In genomic region chr14:75240781-75241180, GRCh38 we compare ENCODE assay signal across 29 cellular contexts. TPM values are rescaled to one million over a fixed set of nuclear protein-coding genes. Genes with fewer than 3 reads are reported as not detected.
DNase-seq lines count a peak whose midpoint lies in the region; ATAC-seq, FAIRE-seq and TF ChIP-seq lines count a peak whose summit lies in the region.
"Had no signal": no experiment of that assay in that cellular context is flagged by ENCODE, and none has a peak within 500 bp of the region (broad histone marks: within the 10 kb centered on the region; RNA-seq: fewer than 3 reads in every experiment).

No MANE protein-coding gene starts in this region.

- H3K79me1 ChIP-seq in neuronal stem cell (ENCODE audit: low read depth, low read length): no peaks in the 10 kb centered on the region

- no peak overlapping the region for H3K27ac ChIP-seq in neuronal stem cell (replicated peaks; ENCODE audit: low read length)
- H3K27ac ChIP-seq in small intestine (ENCODE audit: low read depth in 1 of 2, low read length in 1 of 2): no peak overlapping the region
- H3K27ac ChIP-seq in testis: no peak overlapping the region
- H3K27ac ChIP-seq in SJCRH30: no peak overlapping the region

- H2BK120ac ChIP-seq in neuronal stem cell (ENCODE audit: low read depth, low read length): no peak overlapping the region

- no peak overlapping the region for H3K4me2 ChIP-seq in neuronal stem cell (ENCODE audit: insufficient read depth, low read length, poor library complexity, severe bottlenecking)
- H3K4me2 ChIP-seq: SK-N-SH had no signal

- H2AFZ ChIP-seq in neuronal stem cell (ENCODE audit: low read length): no peak overlapping the region

- no CpG with 5 or more reads among the region's 6 CpGs for WGBS in neuronal stem cell (ENCODE audit: extremely low coverage in 2 of 2, insufficient read length in 2 of 2, insufficient replicate concordance in 1 of 2), 2 donors
- WGBS in small intestine, 3 donors: 69 to 87% (median 72%) methylated on average over 6 of the region's 6 CpGs
- 93 to 95% methylated on average over 6 of the region's 6 CpGs for WGBS in testis, 2 donors

- intact Hi-C loops in testis (cut with DNase I; ENCODE audit: low total_unique reads): no loop called here

- H2BK12ac ChIP-seq in neuronal stem cell (ENCODE audit: low read length): no peak overlapping the region

- no peak overlapping the region for H3K14ac ChIP-seq in neuronal stem cell (ENCODE audit: low read length)

- peak; percentile 38 for DNase-seq in MV-4-11 (lab: John Stamatoyannopoulos, UW)
- DNase-seq in neuronal stem cell (ENCODE audit: low spot score): no peak
- DNase-seq in small intestine: peak; percentile 52
- DNase-seq in NCI-H1436 treated with DMSO at 0.1 percent for 48 hours (lab: John Stamatoyannopoulos, UW): no peak
- no peak for DNase-seq in testis
- DNase-seq in cortex of kidney (lab: John Stamatoyannopoulos, UW): no peak
- DNase-seq in SJCRH30: no peak
- DNase-seq: 8988T, ACHN, Calu3, DMS79 treated with DMSO at 0.1 percent for 48 hours, GF-D8, IMR-90, KG1, MG63, NCI-H1048, NCI-H1417, NCI-H1694 treated with DMSO at 0.1 percent for 48 hours, NCI-H2081 treated with DMSO at 0.1 percent for 48 hours, NCI-H2171, NCI-H226, NCI-H510A, NCI-H69, SHP77 treated with DMSO at 0.1 percent for 48 hours, SK-N-SH had no signal

- H3K4me3 ChIP-seq in neuronal stem cell (ENCODE audit: low read length in 2 of 2) (no peak overlapping the region), small intestine (ENCODE audit: low read depth in 1 of 2, low read length in 2 of 2) (no peak overlapping the region), testis (no peak overlapping the region), SJCRH30 (no peak overlapping the region)
- H3K4me3 ChIP-seq: MG63 had no signal

- H3K4me1 ChIP-seq in neuronal stem cell (ENCODE audit: control insufficient read depth in 2 of 2, insufficient read depth in 1 of 2, low read depth in 1 of 2, low read length in 2 of 2) (peaks cover 11 to 22% of the 10 kb centered on the region in 2 donors), small intestine (ENCODE audit: control insufficient read depth in 2 of 2, insufficient read depth in 1 of 2, low read depth in 1 of 2, low read length in 1 of 2) (peaks cover 4 to 6% of the 10 kb centered on the region in 2 donors), testis (peaks cover 37% of the 10 kb centered on the region), SJCRH30 (peaks cover 19% of the 10 kb centered on the region)

- H3K36me3 ChIP-seq in neuronal stem cell (replicated peaks in 1 of 2; ENCODE audit: control insufficient read depth in 2 of 2, insufficient read depth in 2 of 2, low read length in 2 of 2) (no peaks in the 10 kb centered on the region), small intestine (ENCODE audit: control insufficient read depth in 2 of 2, insufficient read depth in 2 of 2, low read length in 2 of 2) (no peaks in the 10 kb centered on the region), testis (ENCODE audit: low read depth, missing control alignments) (no peaks in the 10 kb centered on the region), SJCRH30 (no peaks in the 10 kb centered on the region)
- H3K36me3 ChIP-seq: MG63 had no signal

- no peak for TF ChIP-seq POLR2A in testis (IDR thresholded peaks at IDR 0.05)

- H4K91ac ChIP-seq in neuronal stem cell (ENCODE audit: low read depth, low read length, poor library complexity): no peak overlapping the region

- H3K9ac ChIP-seq in neuronal stem cell (ENCODE audit: low read depth, low read length, poor library complexity): no peak overlapping the region
- H3K9ac ChIP-seq: SK-N-SH had no signal

- peak overlapping the region; percentile 48 for H3K18ac ChIP-seq in neuronal stem cell (ENCODE audit: low read length)

- TF ChIP-seq CTCF in testis (IDR thresholded peaks at IDR 0.05): no peak

- H2BK5ac ChIP-seq in neuronal stem cell (ENCODE audit: low read length): no peak overlapping the region

- no peak overlapping the region for H2AK5ac ChIP-seq in neuronal stem cell (ENCODE audit: low read depth, low read length)

- H3K9me3 ChIP-seq in neuronal stem cell (replicated peaks in 1 of 2; ENCODE audit: control insufficient read depth in 2 of 2, insufficient read depth in 1 of 2, low read depth in 1 of 2, low read length in 2 of 2) (no peaks in the 10 kb centered on the region), small intestine (ENCODE audit: control insufficient read depth, low read depth) (no peaks in the 10 kb centered on the region), testis (no peaks in the 10 kb centered on the region), SJCRH30 (replicated peaks) (no peaks in the 10 kb centered on the region)
- H3K9me3 ChIP-seq: MG63, SK-N-SH had no signal

- H3K27me3 ChIP-seq in neuronal stem cell (ENCODE audit: control insufficient read depth in 3 of 3, insufficient read depth in 3 of 3, low read depth in 1 of 3, low read length in 3 of 3) (peaks cover 0 to 5% (median 0%) of the 10 kb centered on the region in 3 experiments), small intestine (ENCODE audit: control insufficient read depth in 2 of 2, insufficient read depth in 2 of 2, low read length in 2 of 2) (no peaks in the 10 kb centered on the region), testis (no peaks in the 10 kb centered on the region), SJCRH30 (peaks cover 3% of the 10 kb centered on the region; the same call in 1 of the 2 replicates)
- H3K27me3 ChIP-seq: MG63 had no signal

- no peak overlapping the region for H3K23ac ChIP-seq in neuronal stem cell (ENCODE audit: low read depth, low read length, poor library complexity)

- H4K8ac ChIP-seq in neuronal stem cell (ENCODE audit: low read depth, low read length): no peak overlapping the region

- peak; percentile 5 for ATAC-seq in esophagus mucosa
- ATAC-seq: Panc1 had no signal

- no peak overlapping the region for H2BK15ac ChIP-seq in neuronal stem cell (ENCODE audit: low read length)

- no peak for FAIRE-seq in small intestine (lab: Jason Lieb, UNC)
- FAIRE-seq: GM12891, H54 had no signal

- H3K4ac ChIP-seq in neuronal stem cell (ENCODE audit: low read length): no peak overlapping the region

RNA-seq across cellular contexts. Expression of gene FOS, which starts 37.8 kb away (rescaled TPM):
- 125 TPM for total RNA-seq in esophagus mucosa
- 20.4 TPM for polyA plus RNA-seq in neuronal stem cell (2013, experiment 1 of 2)
- 21.0 TPM for polyA plus RNA-seq in neuronal stem cell (2013, experiment 2 of 2)
- 100 to 1,000 TPM in 2 of 3 donors, 10 to 100 TPM in 1; 71.6 to 344 (median 136) TPM for polyA plus RNA-seq in small intestine
- total RNA-seq in testis: 10 to 100 TPM; 44.2 to 66.1 TPM
- polyA plus RNA-seq in testis (ENCODE audit: insufficient read depth, low read depth, low replicate concordance): 247 TPM
- 2.9 and 3.1 TPM in 2 replicates for total RNA-seq in SJCRH30 (2014; rRNA removed; shearing (Covaris generic))

Comparison
In these comparisons a context has a peak if more than half of its experiments do, and no peak if none do; other contexts are left out.
1. DNase-seq: peak in MV-4-11 (single experiment) and small intestine (single experiment); none in neuronal stem cell (single experiment), NCI-H1436 treated with DMSO at 0.1 percent for 48 hours (single experiment), testis (single experiment), cortex of kidney (single experiment) and SJCRH30 (0 of 2).
2. RNA of gene FOS, which starts 37.8 kb away (total RNA-seq): 125 TPM in esophagus mucosa (single experiment) and 44.2 to 66.1 TPM in testis; 2.9 to 3.1 TPM in SJCRH30; every median in the first group is over 10 times any median in the second.